37 cellular contexts compared by ENCODE assay signal in genomic region chr5:141906972-141907371, GRCh38. TPM values are rescaled to one million over a fixed set of nuclear protein-coding genes. Genes with fewer than 3 reads are reported as not detected.
"Had no signal": no experiment of that assay in that cellular context is flagged by ENCODE, and none has a peak within 500 bp of the region (broad histone marks: within the 10 kb centered on the region; RNA-seq: fewer than 3 reads in every experiment).

No MANE protein-coding gene starts in this region.

- H3K4me3 ChIP-seq: MG63 had no signal

- H3K27me3 ChIP-seq: MG63 had no signal

- DNase-seq: Karpas-422, Kasumi-1, MG63, MM.1S, MV-4-11, NCI-H1048, NCI-H1092, NCI-H1092 treated with DMSO at 0.1 percent for 48 hours, NCI-H1105, NCI-H1105 treated with DMSO at 0.1 percent for 48 hours, NCI-H1417, NCI-H1417 treated with DMSO at 0.1 percent for 48 hours, NCI-H1436, NCI-H1436 treated with DMSO at 0.1 percent for 48 hours, NCI-H146, NCI-H1694, NCI-H1694 treated with DMSO at 0.1 percent for 48 hours, NCI-H187, NCI-H187 treated with DMSO at 0.1 percent for 48 hours, NCI-H1930, NCI-H2029, NCI-H2029 treated with DMSO at 0.1 percent for 48 hours, NCI-H2081, NCI-H2081 treated with DMSO at 0.1 percent for 48 hours, NCI-H2107, NCI-H2171, NCI-H2171 treated with DMSO at 0.1 percent for 48 hours, NCI-H2227 treated with DMSO at 0.1 percent for 48 hours, NCI-H226, NCI-H345, NCI-H446, NCI-H446 treated with DMSO at 0.1 percent for 48 hours, NCI-H510A, NCI-H510A treated with DMSO at 0.1 percent for 48 hours had no signal

- H3K36me3 ChIP-seq: MG63 had no signal

RNA-seq across cellular contexts. Expression of gene PCDH1, which starts 28.8 kb away (rescaled TPM):
- total RNA-seq: LHCN-M2 had no signal

RNA-seq across cellular contexts. Expression of gene PCDH12, which starts 51.0 kb away (rescaled TPM):
- total RNA-seq: M059J, MCF 10A had no signal
